11 cellular contexts compared by ENCODE assay signal in the genomic region with DNA sequence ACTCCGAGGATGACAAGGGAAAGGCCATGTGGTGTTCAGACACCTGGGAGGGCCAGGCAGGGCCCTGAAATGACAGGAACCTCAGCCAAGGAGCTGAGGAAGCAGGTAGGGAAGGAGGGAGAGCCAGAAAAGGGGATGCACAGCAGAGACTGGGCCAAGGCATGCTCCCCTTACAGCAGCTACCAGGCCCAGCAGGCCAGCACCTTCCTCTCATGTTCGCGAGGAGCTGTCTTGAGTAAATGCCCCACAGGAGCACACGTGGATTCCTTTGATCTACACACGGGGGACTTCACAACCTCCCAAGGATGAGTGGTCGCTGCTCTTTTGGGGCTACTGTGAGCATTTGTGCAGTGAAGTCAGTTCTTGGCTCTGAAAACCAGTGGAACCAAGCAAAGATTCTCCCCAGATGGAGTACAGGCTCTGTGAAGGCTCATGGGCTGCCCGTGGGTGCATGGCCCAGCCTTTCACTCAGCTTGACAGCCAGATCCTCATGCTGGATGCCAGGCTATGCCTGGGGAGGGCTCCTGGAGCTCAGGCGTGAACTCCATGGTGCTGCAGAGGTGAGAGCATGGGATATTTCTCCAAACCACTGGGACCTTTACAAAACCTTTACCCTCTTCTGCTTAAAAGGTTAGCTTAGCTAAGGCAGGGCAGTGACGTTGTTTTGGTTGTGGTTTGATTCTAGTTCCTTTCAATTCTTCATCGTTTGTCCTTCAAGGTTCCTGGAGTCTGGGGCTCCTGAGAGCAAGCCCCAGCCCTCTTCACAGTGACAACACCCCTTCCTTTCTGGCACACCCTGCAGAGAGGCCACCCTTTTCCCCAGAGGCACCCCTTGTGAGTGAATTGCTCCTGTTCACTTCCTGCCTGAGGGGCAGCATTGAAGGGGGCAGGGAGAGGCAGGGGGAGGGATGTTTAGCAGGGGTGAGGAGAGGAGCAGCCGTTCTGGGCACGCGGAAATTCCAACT.
A peak's percentile ranks its signal among the peaks of the same experiment; 100 is the strongest.
DNase-seq lines count a peak whose midpoint lies in the region; ATAC-seq and TF ChIP-seq lines count a peak whose summit lies in the region.
"Had no signal": no experiment of that assay in that cellular context is flagged by ENCODE, and none has a peak within 500 bp of the region (broad histone marks: within the 10 kb centered on the region; RNA-seq: fewer than 3 reads in every experiment).

No MANE protein-coding gene starts in this region.

- peak overlapping the region; percentile 57 for H3K4me3 Mint-ChIP-seq in activated T-helper 17 cell treated with anti-CD3 and anti-CD28 coated beads, Interleukin-2, amount 50 U/mL, for 72 hours
- H3K4me3 Mint-ChIP-seq in CD14-positive monocyte = no peak overlapping the region

- ATAC-seq in GM19043 (IDR thresholded peaks at IDR 0.05; ENCODE audit: low read depth, unreplicated experiment) (peak; percentile 46), HG03354 (IDR thresholded peaks at IDR 0.05; ENCODE audit: poor library complexity, severe bottlenecking, unreplicated experiment) (peak; percentile 73)
- ATAC-seq in activated T-helper 17 cell treated with anti-CD3 and anti-CD28 coated beads, Interleukin-2, amount 50 U/mL, for 72 hours (replicated peaks) = peak; percentile 46
- ATAC-seq: Right ventricle myocardium inferior had no signal

- DNase-seq in CD14-positive monocyte (ENCODE audit: low spot score) (no peak), transverse colon (no peak), pons (ENCODE audit: low spot score) (no peak), globus pallidus (ENCODE audit: low spot score) (no peak)
- DNase-seq: foreskin fibroblast, NCI-H2081 treated with DMSO at 0.1 percent for 48 hours had no signal

- peaks cover 24 to 58% (median 37%) of the 10 kb centered on the region in 10 experiments for H3K4me1 ChIP-seq in BLaER1 treated with 17β-estradiol and CSF1 and Interleukin-3, amounts not matched to agents 10 nM and 100 nM
- no peaks in the 10 kb centered on the region for H3K4me1 ChIP-seq in transverse colon

- intact Hi-C loops in CD14-positive monocyte (cut with micrococcal nuclease) (no loop called here), transverse colon (cut with DNase I; ENCODE audit: low total_unique reads) (no loop called here)

- H3K9me3 Mint-ChIP-seq in activated T-helper 17 cell treated with anti-CD3 and anti-CD28 coated beads, Interleukin-2, amount 50 U/mL, for 72 hours = no peaks in the 10 kb centered on the region
- no peaks in the 10 kb centered on the region for H3K9me3 Mint-ChIP-seq in CD14-positive monocyte

- peak overlapping the region; percentile 34 to 89 (median 77) for H3K4me2 ChIP-seq in BLaER1 treated with 17β-estradiol and CSF1 and Interleukin-3, amounts not matched to agents 10 nM and 100 nM

- TF ChIP-seq POLR2A in transverse colon (IDR thresholded peaks at IDR 0.05) = no peak

- no peaks in the 10 kb centered on the region for H3K27me3 ChIP-seq in BLaER1 treated with 17β-estradiol and CSF1 and Interleukin-3, amounts not matched to agents 10 nM and 100 nM
- no peaks in the 10 kb centered on the region for H3K27me3 ChIP-seq in transverse colon

- H3K9ac ChIP-seq in BLaER1 treated with 17β-estradiol and CSF1 and Interleukin-3, amounts not matched to agents 10 nM and 100 nM = peak overlapping the region in 4 of 11 experiments; percentile 4 to 39 (median 27); a peak in 5 of 22 replicates

- in situ Hi-C loops in transverse colon (cut with MboI; ENCODE audit: low pct_ligation_motif_present in 1 of 4, low pct_unique_long_range_greater_than_20kb in 1 of 4, low sequenced_read_pairs in 3 of 4) = no loop called here

- peaks cover 29% of the 10 kb centered on the region for H3K4me1 Mint-ChIP-seq in activated T-helper 17 cell treated with anti-CD3 and anti-CD28 coated beads, Interleukin-2, amount 50 U/mL, for 72 hours
- H3K4me1 Mint-ChIP-seq in CD14-positive monocyte = peaks cover 9% of the 10 kb centered on the region

- TF ChIP-seq CTCF in CD14-positive monocyte (IDR thresholded peaks at IDR 0.05) (no peak), transverse colon (IDR thresholded peaks at IDR 0.05) (no peak)

- no peaks in the 10 kb centered on the region for H4K20me1 ChIP-seq in BLaER1 treated with 17β-estradiol and CSF1 and Interleukin-3, amounts not matched to agents 10 nM and 100 nM

- TF ChIP-seq EP300 in transverse colon (IDR thresholded peaks at IDR 0.05; ENCODE audit: low read depth) = no peak

- H3K27ac ChIP-seq in BLaER1 treated with 17β-estradiol and CSF1 and Interleukin-3, amounts not matched to agents 10 nM and 100 nM = peak overlapping the region in 8 of 11 experiments; percentile 5 to 50 (median 22); a peak in 8 of 22 replicates
- H3K27ac ChIP-seq in transverse colon = no peak overlapping the region

- WGBS in transverse colon (ENCODE audit: low coverage in 1 of 2), 2 donors = 51 to 74% methylated on average over 5 to 13 of the region's 13 CpGs

- H3K36me3 ChIP-seq in BLaER1 treated with 17β-estradiol and CSF1 and Interleukin-3, amounts not matched to agents 10 nM and 100 nM = no peaks in the 10 kb centered on the region
- H3K36me3 ChIP-seq in transverse colon = no peaks in the 10 kb centered on the region

- H3K36me3 Mint-ChIP-seq in activated T-helper 17 cell treated with anti-CD3 and anti-CD28 coated beads, Interleukin-2, amount 50 U/mL, for 72 hours (ENCODE audit: low read depth) = no peaks in the 10 kb centered on the region
- no peaks in the 10 kb centered on the region for H3K36me3 Mint-ChIP-seq in CD14-positive monocyte

- H3K4me3 ChIP-seq in BLaER1 treated with 17β-estradiol and CSF1 and Interleukin-3, amounts not matched to agents 10 nM and 100 nM = no peak overlapping the region
- H3K4me3 ChIP-seq in transverse colon = no peak overlapping the region

- peak overlapping the region; percentile 81 for H3K27ac Mint-ChIP-seq in activated T-helper 17 cell treated with anti-CD3 and anti-CD28 coated beads, Interleukin-2, amount 50 U/mL, for 72 hours
- peak overlapping the region in 1 of 7 donors; percentile 1 for H3K27ac Mint-ChIP-seq in CD14-positive monocyte

- no peaks in the 10 kb centered on the region for H3K27me3 Mint-ChIP-seq in activated T-helper 17 cell treated with anti-CD3 and anti-CD28 coated beads, Interleukin-2, amount 50 U/mL, for 72 hours
- peaks cover 0 to 4% (median 3%) of the 10 kb centered on the region in 3 donors for H3K27me3 Mint-ChIP-seq in CD14-positive monocyte (ENCODE audit: low read depth in 3 of 3)

- H3K9me3 ChIP-seq in BLaER1 treated with 17β-estradiol and CSF1 and Interleukin-3, amounts not matched to agents 10 nM and 100 nM (replicated peaks in 1 of 11) = no peaks in the 10 kb centered on the region
- H3K9me3 ChIP-seq in transverse colon = no peaks in the 10 kb centered on the region

Comparison
In these comparisons a context has a peak if more than half of its experiments do, and no peak if none do; other contexts are left out.
1. H3K27ac ChIP-seq: peak in BLaER1 treated with 17β-estradiol and CSF1 and Interleukin-3, amounts not matched to agents 10 nM and 100 nM (8 of 11); none in transverse colon (0 of 4).
2. Peak in every context shown above with its lines, with median percentiles within 50 percentile points of each other: ATAC-seq.